Comparison of ENCODE assay signal across 8 cellular contexts in the genomic region with DNA sequence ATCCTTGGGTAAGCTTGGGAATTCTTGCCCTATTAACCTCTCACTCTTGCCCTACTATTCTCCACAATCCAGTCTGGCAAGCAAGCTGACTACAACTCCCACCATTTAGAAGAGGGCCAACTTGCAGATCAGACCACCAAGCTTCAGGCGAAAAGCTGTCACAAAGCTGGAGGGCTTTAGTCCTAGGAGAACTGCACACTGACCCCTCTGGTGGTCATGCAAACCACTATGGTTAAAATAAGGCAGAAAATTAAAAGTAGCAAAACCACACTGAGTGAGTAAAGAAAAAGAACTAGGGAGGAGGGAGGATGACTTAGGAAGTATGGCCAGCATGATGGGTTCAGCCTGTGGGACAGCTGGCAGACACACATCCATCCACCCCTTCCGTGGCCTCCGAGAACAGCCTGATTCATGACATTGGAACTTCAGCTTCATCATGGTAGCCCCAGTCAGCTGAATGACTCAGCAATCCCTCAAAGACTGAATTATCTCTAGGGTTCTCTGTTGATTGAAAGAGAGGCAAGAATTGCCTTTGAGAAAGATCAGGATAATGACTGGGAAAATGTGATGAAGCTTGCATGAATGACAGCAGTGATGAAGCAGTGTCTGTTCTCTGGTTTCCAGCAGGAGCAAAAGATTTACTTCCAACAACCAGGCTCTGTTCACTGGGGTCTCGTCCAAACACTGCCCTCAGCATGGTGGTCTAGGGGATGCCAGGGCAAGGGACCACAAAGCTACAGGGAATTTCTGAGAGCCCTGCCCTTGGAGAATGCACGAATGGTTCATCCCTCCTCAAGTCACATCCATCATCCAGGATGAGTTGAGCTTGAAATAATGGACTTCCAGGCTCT. TPM values are rescaled to one million over a fixed set of nuclear protein-coding genes. Genes with fewer than 3 reads are reported as not detected.
DNase-seq lines count a peak whose midpoint lies in the region; ATAC-seq and TF ChIP-seq lines count a peak whose summit lies in the region.

No MANE protein-coding gene starts in this region.

- H3K9me3 ChIP-seq in KOPT-K1 (ENCODE audit: insufficient read depth, low read length, poor library complexity, severe bottlenecking), result no peaks in the 10 kb centered on the region
- no peaks in the 10 kb centered on the region for H3K9me3 ChIP-seq in mesodermal cell (ENCODE audit: control insufficient read depth, low read length)

- H3K27ac ChIP-seq in KOPT-K1 (ENCODE audit: low read depth, low read length, poor library complexity, severe bottlenecking), result peak overlapping the region; percentile 44
- H3K27ac ChIP-seq in caudate nucleus (ENCODE audit: low read depth, low read length), result peak overlapping the region; percentile 44
- peak overlapping the region; percentile 98 for H3K27ac ChIP-seq in mesodermal cell (ENCODE audit: low read depth, low read length, severe bottlenecking)

- WGBS in mesodermal cell (ENCODE audit: insufficient coverage in 2 of 2), 2 experiments, result 60 to 74% methylated on average over 3 to 4 of the region's 5 CpGs

- peaks cover 29% of the 10 kb centered on the region for H3K4me1 ChIP-seq in mesodermal cell (ENCODE audit: control insufficient read depth, insufficient read depth, low read length, poor library complexity, severe bottlenecking)

- ATAC-seq in GM18498 (IDR thresholded peaks at IDR 0.05; ENCODE audit: unreplicated experiment) (no peak), GM21423 (IDR thresholded peaks at IDR 0.05; ENCODE audit: unreplicated experiment) (no peak), GM21515 (IDR thresholded peaks at IDR 0.05; ENCODE audit: unreplicated experiment) (no peak)

- TF ChIP-seq CTCF in AG04449 (IDR thresholded peaks at IDR 0.05; ENCODE audit: insufficient read depth, low read length, missing control alignments), result no peak

- POLR2A ChIA-PET in AG04449 (lab: Yijun Ruan, JAX), result interaction anchor here (0.6 to 1.6 kb wide), 4 partner anchors 11 to 145 kb away, joined by 3 to 6 read pairs (median 4); a partner anchor contains a TSS

- CTCF ChIA-PET in AG04449 (lab: Yijun Ruan, JAX), result interaction anchor here (1.0 to 1.3 kb wide), 3 partner anchors 11 to 112 kb away, joined by 3 to 5 read pairs (median 4); a partner anchor contains a TSS

- H3K4me3 ChIP-seq in AG04449 (ENCODE audit: low read depth, low read length), result no peak overlapping the region
- no peak overlapping the region for H3K4me3 ChIP-seq in mesodermal cell (ENCODE audit: extremely low read depth, insufficient read depth, low read length, poor library complexity, severe bottlenecking)

- H3K36me3 ChIP-seq in KOPT-K1 (ENCODE audit: insufficient read depth, low read length) (no peaks in the 10 kb centered on the region), mesodermal cell (ENCODE audit: control insufficient read depth, insufficient read depth, low read length) (no peaks in the 10 kb centered on the region)

- DNase-seq in AG04449 (ENCODE audit: low read depth, low spot score) (peak; percentile 61), caudate nucleus (lab: John Stamatoyannopoulos, UW) (peak in 5 of 61 donors; percentile 10 to 44 (median 23)), NCI-H187 (lab: John Stamatoyannopoulos, UW) (no peak)

RNA-seq across cellular contexts. Expression of a gene that starts 24.4 kb away (rescaled TPM):
- 8.0 TPM for polyA plus RNA-seq in mesodermal cell (2013, experiment 1 of 2)
- polyA plus RNA-seq in mesodermal cell (2013, experiment 2 of 2), result 8.8 TPM

Comparison
In these comparisons a context has a peak if more than half of its experiments do, and no peak if none do; other contexts are left out.
1. H3K27ac ChIP-seq: peak in every context shown above with its lines; median percentile 98 in mesodermal cell; 44 in KOPT-K1; 44 in caudate nucleus.